8 cellular contexts compared by ENCODE assay signal in the genomic region with DNA sequence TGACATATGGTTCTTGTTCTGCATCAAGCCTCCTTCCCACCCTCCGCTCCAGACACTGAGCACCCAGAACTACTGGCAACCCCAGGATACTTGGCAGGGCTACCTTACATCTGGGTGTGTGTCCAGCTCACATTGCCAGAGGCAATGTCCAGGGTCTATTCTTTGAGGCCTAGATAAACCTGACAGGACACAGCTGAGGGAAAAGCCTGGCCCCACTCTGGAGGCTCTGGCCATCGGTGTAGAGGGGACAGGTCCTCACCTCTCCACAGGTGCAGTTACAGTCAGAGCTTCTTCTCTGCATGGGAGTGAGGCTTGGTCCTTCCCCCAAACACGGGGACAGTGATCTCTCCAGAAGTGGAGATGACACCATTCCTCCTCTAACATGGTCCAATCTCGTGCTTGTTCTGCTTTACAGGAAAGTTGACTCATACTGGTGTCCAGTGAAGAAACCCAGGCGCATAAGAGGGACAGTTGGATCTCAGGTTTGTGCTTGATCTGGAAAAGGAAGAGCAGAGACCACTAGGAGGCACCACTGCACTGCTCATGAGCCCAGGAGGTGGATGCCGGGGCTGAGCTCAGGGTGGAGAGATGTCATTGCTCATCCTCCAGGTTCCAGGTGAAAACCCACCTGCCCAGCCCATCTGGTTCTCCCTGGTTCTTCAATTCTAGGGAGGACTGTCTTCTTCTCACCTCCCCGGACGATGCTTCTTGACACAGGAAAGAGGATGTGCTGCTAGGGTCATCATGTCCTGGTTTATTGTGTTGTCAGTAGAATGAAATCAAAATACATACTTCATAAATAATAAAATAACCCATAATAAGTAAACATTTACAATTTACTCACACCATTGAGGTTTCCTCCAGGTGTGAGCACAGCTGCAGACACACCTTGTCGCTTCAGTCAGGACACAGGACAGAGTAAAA. TPM values are rescaled to one million over a fixed set of nuclear protein-coding genes. Genes with fewer than 3 reads are reported as not detected.
DNase-seq lines count a peak whose midpoint lies in the region; ATAC-seq and TF ChIP-seq lines count a peak whose summit lies in the region.

No MANE protein-coding gene starts in this region.

- peaks cover 12% of the 10 kb centered on the region for H3K4me1 Mint-ChIP-seq in central memory CD8-positive, alpha-beta T cell

- peaks cover 5% of the 10 kb centered on the region for H3K9me3 Mint-ChIP-seq in central memory CD8-positive, alpha-beta T cell

- H3K4me3 ChIP-seq in left lung: no peak overlapping the region

- peak; percentile 65 for ATAC-seq in central memory CD8-positive, alpha-beta T cell (replicated peaks; ENCODE audit: extremely low read depth, poor library complexity, severe bottlenecking)
- ATAC-seq in left lung: peak; percentile 98
- ATAC-seq in GM21390 (IDR thresholded peaks at IDR 0.05; ENCODE audit: unreplicated experiment): no peak

- no peak overlapping the region for H3K4me3 Mint-ChIP-seq in central memory CD8-positive, alpha-beta T cell

- no peaks in the 10 kb centered on the region for H3K36me3 Mint-ChIP-seq in central memory CD8-positive, alpha-beta T cell (ENCODE audit: insufficient read depth)

- H3K36me3 ChIP-seq in left lung: no peaks in the 10 kb centered on the region

- peak; percentile 50 to 63 for TF ChIP-seq CTCF in left lung (IDR thresholded peaks at IDR 0.05)

- intact Hi-C loops in left lung (cut with DNase I): loop anchor here in 1 of 2 donors (5.0 kb wide), 1 partner anchor 94 kb away; no protein-coding TSS in a partner anchor

- no peak overlapping the region for H3K27ac Mint-ChIP-seq in central memory CD8-positive, alpha-beta T cell (ENCODE audit: low read depth)

- DNase-seq in activated gamma-delta T cell treated with Interleukin-2 at 50 U/mL for 16 hours: peak; percentile 68
- DNase-seq in activated gamma-delta T cell (lab: John Stamatoyannopoulos, UW): no peak
- DNase-seq in NCI-H146 (lab: John Stamatoyannopoulos, UW): peak; percentile 70
- DNase-seq in activated CD4-positive, alpha-beta T cell treated with anti-CD3 and anti-CD28 coated beads for 1 hour: peak; percentile 55
- peak; percentile 57 to 58 for DNase-seq in central memory CD8-positive, alpha-beta T cell (ENCODE audit: low spot score in 2 of 2)
- DNase-seq in left lung: peak in 1 of 2 donors; percentile 68
- DNase-seq in stimulated activated CD4-positive, alpha-beta T cell treated with anti-CD3 and anti-CD28 coated beads, TNF-alpha, amount 100 ng/mL, for 4 hours (ENCODE audit: low read depth in 3 of 3): peak in 2 of 3 experiments; percentile 40 to 64

- H3K9me3 ChIP-seq in left lung: no peaks in the 10 kb centered on the region

- no peaks in the 10 kb centered on the region for H3K27me3 Mint-ChIP-seq in central memory CD8-positive, alpha-beta T cell

- H3K27me3 ChIP-seq in left lung: no peaks in the 10 kb centered on the region

- peaks cover 0 to 2% of the 10 kb centered on the region in 2 donors for H3K4me1 ChIP-seq in left lung

- H3K27ac ChIP-seq in left lung: no peak overlapping the region

RNA-seq across cellular contexts. Expression of a gene that starts 14.7 kb away (rescaled TPM):
- 100 to 1,000 TPM in 1 of 2 donors, 10 to 100 TPM in 1; 98.3 to 197 TPM for total RNA-seq in left lung

RNA-seq across cellular contexts. Expression of a gene that starts 57.0 kb away (rescaled TPM):
- total RNA-seq in left lung: not detected
